Comparison of ENCODE assay signal across 8 cellular contexts in genomic region chr17:2724783-2725164, GRCh38. TPM values are rescaled to one million over a fixed set of nuclear protein-coding genes. Genes with fewer than 3 reads are reported as not detected.
DNase-seq lines count a peak whose midpoint lies in the region; ATAC-seq lines count a peak whose summit lies in the region.

No MANE protein-coding gene starts in this region.

- peak; percentile 18 for DNase-seq in activated T-helper 1 cell treated with Interleukin-2 at 50 U/mL for 16 hours (ENCODE audit: low read depth)
- no peak for DNase-seq in activated T-helper 1 cell treated with anti-CD3 and anti-CD28 coated beads, Interleukin-12 subunit alpha, Interleukin-12 subunit beta, Interleukin-2, Interleukin-4 antibody, amounts not matched to agents 30 ng/mL and 10 ng/mL and 1 ng/mL, durations not matched to agents 14 hours and 24 hours and 36 hours (ENCODE audit: low spot score)
- DNase-seq in activated naive CD8-positive, alpha-beta T cell treated with anti-CD3 and anti-CD28 coated beads, Interleukin-2, amount 10 ng/mL, durations not matched to agents 7 days and 5 days = peak; percentile 62
- peak; percentile 56 for DNase-seq in stimulated activated CD4-positive, alpha-beta T cell treated with anti-CD3 and anti-CD28 coated beads, Interleukin-4, amount 100 ng/mL, for 1 hour

- no peaks in the 10 kb centered on the region for H3K36me3 Mint-ChIP-seq in activated T-helper 1 cell treated with anti-CD3 and anti-CD28 coated beads, Interleukin-12 subunit alpha, Interleukin-12 subunit beta, Interleukin-2, Interleukin-4 antibody, amounts not matched to agents 30 ng/mL and 10 ng/mL and 1 ng/mL, durations not matched to agents 14 hours and 24 hours and 36 hours (ENCODE audit: low read depth)
- no peaks in the 10 kb centered on the region for H3K36me3 Mint-ChIP-seq in activated naive CD8-positive, alpha-beta T cell treated with anti-CD3 and anti-CD28 coated beads, Interleukin-2, amount 10 ng/mL, durations not matched to agents 7 days and 5 days

- peak; percentile 73 for ATAC-seq in activated naive CD8-positive, alpha-beta T cell treated with anti-CD3 and anti-CD28 coated beads, Interleukin-2, amount 10 ng/mL, durations not matched to agents 7 days and 5 days (ENCODE audit: low read depth)
- ATAC-seq in HG03520 (IDR thresholded peaks at IDR 0.05; ENCODE audit: unreplicated experiment) (no peak), GM21390 (IDR thresholded peaks at IDR 0.05; ENCODE audit: unreplicated experiment) (no peak), HG02763 (IDR thresholded peaks at IDR 0.05; ENCODE audit: unreplicated experiment) (no peak)

- no peaks in the 10 kb centered on the region for H3K9me3 Mint-ChIP-seq in activated T-helper 1 cell treated with anti-CD3 and anti-CD28 coated beads, Interleukin-12 subunit alpha, Interleukin-12 subunit beta, Interleukin-2, Interleukin-4 antibody, amounts not matched to agents 30 ng/mL and 10 ng/mL and 1 ng/mL, durations not matched to agents 14 hours and 24 hours and 36 hours
- H3K9me3 Mint-ChIP-seq in activated naive CD8-positive, alpha-beta T cell treated with anti-CD3 and anti-CD28 coated beads, Interleukin-2, amount 10 ng/mL, durations not matched to agents 7 days and 5 days = no peaks in the 10 kb centered on the region

- no peak overlapping the region for H3K27ac Mint-ChIP-seq in activated T-helper 1 cell treated with anti-CD3 and anti-CD28 coated beads, Interleukin-12 subunit alpha, Interleukin-12 subunit beta, Interleukin-2, Interleukin-4 antibody, amounts not matched to agents 30 ng/mL and 10 ng/mL and 1 ng/mL, durations not matched to agents 14 hours and 24 hours and 36 hours
- no peak overlapping the region for H3K27ac Mint-ChIP-seq in activated naive CD8-positive, alpha-beta T cell treated with anti-CD3 and anti-CD28 coated beads, Interleukin-2, amount 10 ng/mL, durations not matched to agents 7 days and 5 days

- peak overlapping the region; percentile 61 for H3K4me3 ChIP-seq in iPS-18c (ENCODE audit: insufficient read depth, low read depth, low read length)

- POLR2A ChIA-PET in activated naive CD8-positive, alpha-beta T cell treated with anti-CD3 and anti-CD28 coated beads, Interleukin-2, amount 10 ng/mL, durations not matched to agents 7 days and 5 days (lab: Charles Lee) = no interaction called here

- no peak overlapping the region for H3K4me3 Mint-ChIP-seq in activated T-helper 1 cell treated with anti-CD3 and anti-CD28 coated beads, Interleukin-12 subunit alpha, Interleukin-12 subunit beta, Interleukin-2, Interleukin-4 antibody, amounts not matched to agents 30 ng/mL and 10 ng/mL and 1 ng/mL, durations not matched to agents 14 hours and 24 hours and 36 hours
- H3K4me3 Mint-ChIP-seq in activated naive CD8-positive, alpha-beta T cell treated with anti-CD3 and anti-CD28 coated beads, Interleukin-2, amount 10 ng/mL, durations not matched to agents 7 days and 5 days = peak overlapping the region; percentile 37

- intact Hi-C loops in activated T-helper 1 cell treated with anti-CD3 and anti-CD28 coated beads, Interleukin-12 subunit alpha, Interleukin-12 subunit beta, Interleukin-2, Interleukin-4 antibody, amounts not matched to agents 30 ng/mL and 10 ng/mL and 1 ng/mL, durations not matched to agents 14 hours and 24 hours and 36 hours (cut with micrococcal nuclease) = no loop called here

- H3K4me1 Mint-ChIP-seq in activated T-helper 1 cell treated with anti-CD3 and anti-CD28 coated beads, Interleukin-12 subunit alpha, Interleukin-12 subunit beta, Interleukin-2, Interleukin-4 antibody, amounts not matched to agents 30 ng/mL and 10 ng/mL and 1 ng/mL, durations not matched to agents 14 hours and 24 hours and 36 hours (ENCODE audit: low read depth) = peaks cover 8% of the 10 kb centered on the region
- peaks cover 4% of the 10 kb centered on the region for H3K4me1 Mint-ChIP-seq in activated naive CD8-positive, alpha-beta T cell treated with anti-CD3 and anti-CD28 coated beads, Interleukin-2, amount 10 ng/mL, durations not matched to agents 7 days and 5 days

- H3K9me3 ChIP-seq in iPS-18c (ENCODE audit: control insufficient read depth, insufficient read depth, low read length) = no peaks in the 10 kb centered on the region

- H3K27me3 Mint-ChIP-seq in activated T-helper 1 cell treated with anti-CD3 and anti-CD28 coated beads, Interleukin-12 subunit alpha, Interleukin-12 subunit beta, Interleukin-2, Interleukin-4 antibody, amounts not matched to agents 30 ng/mL and 10 ng/mL and 1 ng/mL, durations not matched to agents 14 hours and 24 hours and 36 hours (ENCODE audit: insufficient read depth) = peaks cover 23% of the 10 kb centered on the region
- peaks cover 21% of the 10 kb centered on the region for H3K27me3 Mint-ChIP-seq in activated naive CD8-positive, alpha-beta T cell treated with anti-CD3 and anti-CD28 coated beads, Interleukin-2, amount 10 ng/mL, durations not matched to agents 7 days and 5 days

RNA-seq across cellular contexts. Expression of gene CLUH, which starts 13.2 kb away (rescaled TPM):
- total RNA-seq in activated T-helper 1 cell treated with anti-CD3 and anti-CD28 coated beads, Interleukin-12 subunit alpha, Interleukin-12 subunit beta, Interleukin-2, Interleukin-4 antibody, amounts not matched to agents 30 ng/mL and 10 ng/mL and 1 ng/mL, durations not matched to agents 14 hours and 24 hours and 36 hours = 173 and 179 TPM in 2 replicates
- total RNA-seq in activated naive CD8-positive, alpha-beta T cell treated with anti-CD3 and anti-CD28 coated beads, Interleukin-2, amount 10 ng/mL, durations not matched to agents 7 days and 5 days = 10 to 100 TPM; 46.2 to 48.7 TPM

RNA-seq across cellular contexts. Expression of gene CCDC92B, which starts 24.7 kb away (rescaled TPM):
- 0.23 TPM in 1 of 2 replicates, not detected in the other for total RNA-seq in activated T-helper 1 cell treated with anti-CD3 and anti-CD28 coated beads, Interleukin-12 subunit alpha, Interleukin-12 subunit beta, Interleukin-2, Interleukin-4 antibody, amounts not matched to agents 30 ng/mL and 10 ng/mL and 1 ng/mL, durations not matched to agents 14 hours and 24 hours and 36 hours
- under 1 TPM; 0.08 to 0.09 TPM for total RNA-seq in activated naive CD8-positive, alpha-beta T cell treated with anti-CD3 and anti-CD28 coated beads, Interleukin-2, amount 10 ng/mL, durations not matched to agents 7 days and 5 days
